In genomic region chrX:45472968-45473367, GRCh38 we compare ENCODE assay signal across 22 cellular contexts.
A peak's percentile ranks its signal among the peaks of the same experiment; 100 is the strongest.
DNase-seq lines count a peak whose midpoint lies in the region; TF ChIP-seq lines count a peak whose summit lies in the region.
"Had no signal": no experiment of that assay in that cellular context is flagged by ENCODE, and none has a peak within 500 bp of the region (broad histone marks: within the 10 kb centered on the region; RNA-seq: fewer than 3 reads in every experiment).

No MANE protein-coding gene starts in this region.

- H3K4me3 ChIP-seq in astrocyte of the spinal cord (ENCODE audit: low read depth, low read length): no peak overlapping the region
- H3K4me3 ChIP-seq in fibroblast of villous mesenchyme (ENCODE audit: low read depth, low read length): no peak overlapping the region
- H3K4me3 ChIP-seq: A549, heart left ventricle, pancreas, skin epidermis had no signal

- no peaks in the 10 kb centered on the region for H3K4me1 Mint-ChIP-seq in T-helper 2 cell treated with Interferon-gamma antibody and Interleukin-4, amounts not matched to agents 5 μg/mL and 100 μg/mL, for 36 hours (ENCODE audit: low read depth)
- H3K4me1 Mint-ChIP-seq: activated CD4-positive, alpha-beta T cell treated with anti-CD3 and anti-CD28 coated beads, Interleukin-2, amount 10 ng/mL, durations not matched to agents 7 days and 5 days; IgD-negative memory B cell; stimulated activated naive B cell treated with anti-CD40 and anti-IgM and Interleukin-4, amounts not matched to agents 10 μg/mL and 1 μg/mL and 100 μg/mL, for 72 hours had no signal

- TF ChIP-seq CTCF in astrocyte of the spinal cord (IDR thresholded peaks at IDR 0.05; ENCODE audit: low read depth, low read length) (no peak), fibroblast of villous mesenchyme (IDR thresholded peaks at IDR 0.05; ENCODE audit: insufficient read depth, low read depth, low read length) (no peak)

- H3K4me3 Mint-ChIP-seq in T-helper 2 cell treated with Interferon-gamma antibody and Interleukin-4, amounts not matched to agents 5 μg/mL and 100 μg/mL, for 36 hours: no peak overlapping the region
- H3K4me3 Mint-ChIP-seq: activated CD4-positive, alpha-beta T cell treated with anti-CD3 and anti-CD28 coated beads, Interleukin-2, amount 10 ng/mL, durations not matched to agents 7 days and 5 days; IgD-negative memory B cell; stimulated activated naive B cell treated with anti-CD40 and anti-IgM and Interleukin-4, amounts not matched to agents 10 μg/mL and 1 μg/mL and 100 μg/mL, for 72 hours had no signal

- H3K9me3 Mint-ChIP-seq in T-helper 2 cell treated with Interferon-gamma antibody and Interleukin-4, amounts not matched to agents 5 μg/mL and 100 μg/mL, for 36 hours: peaks cover 3% of the 10 kb centered on the region
- H3K9me3 Mint-ChIP-seq: activated CD4-positive, alpha-beta T cell treated with anti-CD3 and anti-CD28 coated beads, Interleukin-2, amount 10 ng/mL, durations not matched to agents 7 days and 5 days; activated naive CD4-positive, alpha-beta T cell treated with anti-CD3 and anti-CD28 coated beads, Interleukin-2, amount 50 U/mL, for 72 hours had no signal

- no peaks in the 10 kb centered on the region for H3K36me3 Mint-ChIP-seq in T-helper 2 cell treated with Interferon-gamma antibody and Interleukin-4, amounts not matched to agents 5 μg/mL and 100 μg/mL, for 36 hours (ENCODE audit: low read depth)
- H3K36me3 Mint-ChIP-seq: IgD-negative memory B cell; stimulated activated naive B cell treated with anti-CD40 and anti-IgM and Interleukin-4, amounts not matched to agents 10 μg/mL and 1 μg/mL and 100 μg/mL, for 72 hours had no signal

- no peak overlapping the region for H3K27ac Mint-ChIP-seq in T-helper 2 cell treated with Interferon-gamma antibody and Interleukin-4, amounts not matched to agents 5 μg/mL and 100 μg/mL, for 36 hours
- H3K27ac Mint-ChIP-seq: activated CD4-positive, alpha-beta T cell treated with anti-CD3 and anti-CD28 coated beads, Interleukin-2, amount 10 ng/mL, durations not matched to agents 7 days and 5 days; activated naive CD4-positive, alpha-beta T cell treated with anti-CD3 and anti-CD28 coated beads, Interleukin-2, amount 50 U/mL, for 72 hours; IgD-negative memory B cell; stimulated activated naive B cell treated with anti-CD40 and anti-IgM and Interleukin-4, amounts not matched to agents 10 μg/mL and 1 μg/mL and 100 μg/mL, for 72 hours had no signal

- no peaks in the 10 kb centered on the region for H3K27me3 Mint-ChIP-seq in T-helper 2 cell treated with Interferon-gamma antibody and Interleukin-4, amounts not matched to agents 5 μg/mL and 100 μg/mL, for 36 hours (ENCODE audit: low read depth)
- H3K27me3 Mint-ChIP-seq: activated CD4-positive, alpha-beta T cell treated with anti-CD3 and anti-CD28 coated beads, Interleukin-2, amount 10 ng/mL, durations not matched to agents 7 days and 5 days had no signal

- DNase-seq in A172 (ENCODE audit: low spot score): peak; percentile 34
- DNase-seq in HCEC 1CT: peak; percentile 88
- DNase-seq in astrocyte of the spinal cord (ENCODE audit: low read depth, low spot score): peak; percentile 58
- peak; percentile 80 for DNase-seq in fibroblast of villous mesenchyme (ENCODE audit: low read depth)
- no peak for DNase-seq in activated CD8-positive, alpha-beta memory T cell treated with anti-CD3 and anti-CD28 coated beads, Interleukin-2, amount 50 U/mL, for 4 hours
- DNase-seq in DMS 273 treated with DMSO at 0.1 percent for 48 hours (lab: John Stamatoyannopoulos, UW): no peak
- DNase-seq in activated effector memory CD4-positive, alpha-beta T cell treated with anti-CD3 and anti-CD28 coated beads, Interleukin-2, amount 50 U/mL, for 16 hours: no peak
- DNase-seq in T-helper 2 cell treated with Interferon-gamma antibody and Interleukin-4, amounts not matched to agents 5 μg/mL and 100 μg/mL, for 36 hours (ENCODE audit: low spot score): no peak
- DNase-seq: activated CD4-positive, alpha-beta T cell treated with anti-CD3 and anti-CD28 coated beads, Interleukin-2, amount 10 ng/mL, durations not matched to agents 7 days and 5 days; Caco-2; caudate nucleus; heart left ventricle; islet precursor cell; NCI-H1105; NK-92 treated with Interleukin-12 subunit alpha and Interleukin-12 subunit beta, amount 100 ng/mL, for 24 hours; pancreas; stimulated activated naive B cell treated with anti-CD40 and anti-IgM and Interleukin-4, amounts not matched to agents 10 μg/mL and 1 μg/mL and 100 μg/mL, for 72 hours; trophoblast cell had no signal

- in situ Hi-C loops in astrocyte of the spinal cord (cut with HindIII; ENCODE audit: low sequenced_read_pairs): no loop called here

Comparison
In these comparisons a context has a peak if more than half of its experiments do, and no peak if none do; other contexts are left out.
1. DNase-seq: peak in A172 (single experiment), HCEC 1CT (single experiment), astrocyte of the spinal cord (single experiment) and fibroblast of villous mesenchyme (single experiment); none in activated CD8-positive, alpha-beta memory T cell treated with anti-CD3 and anti-CD28 coated beads, Interleukin-2, amount 50 U/mL, for 4 hours (single experiment), DMS 273 treated with DMSO at 0.1 percent for 48 hours (single experiment), activated effector memory CD4-positive, alpha-beta T cell treated with anti-CD3 and anti-CD28 coated beads, Interleukin-2, amount 50 U/mL, for 16 hours (single experiment) and T-helper 2 cell treated with Interferon-gamma antibody and Interleukin-4, amounts not matched to agents 5 μg/mL and 100 μg/mL, for 36 hours (single experiment).